Comparison of ENCODE assay signal across 13 cellular contexts in the genomic region with DNA sequence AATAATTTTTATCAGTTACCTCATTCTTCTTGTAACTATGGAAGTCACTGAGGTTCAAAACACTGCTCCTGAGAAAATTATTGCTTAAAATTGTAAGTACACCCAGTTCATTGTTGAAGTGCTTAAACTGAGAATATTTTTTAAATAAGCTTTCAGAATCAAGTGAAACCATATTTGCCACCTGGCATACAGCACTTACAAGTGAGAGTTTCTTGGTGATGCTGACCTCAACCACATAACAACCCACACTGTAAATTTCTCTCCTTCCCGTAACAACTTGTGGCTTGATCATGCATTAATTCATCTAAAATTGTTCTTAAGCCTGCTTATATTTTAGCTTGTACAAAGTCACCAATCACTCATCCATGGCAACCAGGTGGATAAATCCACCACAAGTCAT. TPM values are rescaled to one million over a fixed set of nuclear protein-coding genes. Genes with fewer than 3 reads are reported as not detected.
DNase-seq lines count a peak whose midpoint lies in the region; ATAC-seq and TF ChIP-seq lines count a peak whose summit lies in the region.
"Had no signal": no experiment of that assay in that cellular context is flagged by ENCODE, and none has a peak within 500 bp of the region (broad histone marks: within the 10 kb centered on the region; RNA-seq: fewer than 3 reads in every experiment).

No MANE protein-coding gene starts in this region.

- H4K20me1 ChIP-seq in OCI-LY7 (ENCODE audit: insufficient read depth, low read length) = no peaks in the 10 kb centered on the region

- peaks cover 61% of the 10 kb centered on the region for H3K4me1 ChIP-seq in OCI-LY7 (ENCODE audit: insufficient read depth, low read length, poor library complexity, severe bottlenecking)
- H3K4me1 ChIP-seq in Caco-2 = no peaks in the 10 kb centered on the region

- H3K36me3 ChIP-seq in GM06990 (ENCODE audit: control insufficient read depth, insufficient read depth, low read length) = no peaks in the 10 kb centered on the region
- no peaks in the 10 kb centered on the region for H3K36me3 ChIP-seq in OCI-LY7 (ENCODE audit: insufficient read depth, low read length)
- H3K36me3 ChIP-seq in Caco-2 (ENCODE audit: control insufficient read depth, insufficient read depth, low read length) = no peaks in the 10 kb centered on the region
- H3K36me3 ChIP-seq: stomach had no signal

- BruUV-seq in OCI-LY7 (replicated peaks; lab: Mats Ljungman, UMichigan) = no TSS peak
- BruUV-seq in Caco-2 (replicated peaks; lab: Mats Ljungman, UMichigan) = no TSS peak

- peak; percentile 78 for ATAC-seq in GM19452 (IDR thresholded peaks at IDR 0.05; ENCODE audit: unreplicated experiment)
- ATAC-seq in HG02973 (IDR thresholded peaks at IDR 0.05; ENCODE audit: unreplicated experiment) = peak; percentile 66

- H3K9me3 Mint-ChIP-seq in Caco-2 (ENCODE audit: unreplicated experiment) = no peaks in the 10 kb centered on the region

- no peak overlapping the region for H3K4me3 Mint-ChIP-seq in Caco-2 (ENCODE audit: unreplicated experiment)
- H3K4me3 Mint-ChIP-seq: CD14-positive monocyte had no signal

- H3K4me2 ChIP-seq in OCI-LY7 (ENCODE audit: low read length) = peak overlapping the region; percentile 86

- no peaks in the 10 kb centered on the region for H3K27me3 Mint-ChIP-seq in Caco-2 (ENCODE audit: insufficient read depth, unreplicated experiment)

- H3K9me3 ChIP-seq in OCI-LY7 (ENCODE audit: low read length) (no peaks in the 10 kb centered on the region), Caco-2 (no peaks in the 10 kb centered on the region)
- H3K9me3 ChIP-seq: stomach had no signal

- CTCF ChIA-PET in OCI-LY7 (lab: Charles Lee; ENCODE audit: unreplicated experiment) = no interaction called here
- CTCF ChIA-PET in Caco-2 (lab: Charles Lee) = no interaction called here

- TF ChIP-seq CTCF in GM06990 (IDR thresholded peaks at IDR 0.05; ENCODE audit: insufficient read depth, low read length, poor library complexity, severe bottlenecking) (no peak), OCI-LY7 (conservative IDR thresholded peaks at IDR 0.05; ENCODE audit: low read length) (no peak), Caco-2 (IDR thresholded peaks at IDR 0.05; ENCODE audit: insufficient read depth in 1 of 2, low read depth in 1 of 2, low read length in 1 of 2, severe bottlenecking in 1 of 2, unreplicated experiment in 1 of 2) (no peak)

- H3K27me3 ChIP-seq in GM06990 (replicated peaks; ENCODE audit: control insufficient read depth, insufficient read depth, low read length) (no peaks in the 10 kb centered on the region), Caco-2 (replicated peaks; ENCODE audit: control insufficient read depth, insufficient read depth, low read length) (no peaks in the 10 kb centered on the region)
- H3K27me3 ChIP-seq: stomach had no signal

- H3K36me3 Mint-ChIP-seq in Caco-2 (ENCODE audit: insufficient read depth, unreplicated experiment) = no peaks in the 10 kb centered on the region

- H3K27ac ChIP-seq in OCI-LY7 (ENCODE audit: low read depth, low read length, poor library complexity, severe bottlenecking) = peak overlapping the region; percentile 84
- H3K27ac ChIP-seq: stomach had no signal

- H3K4me1 Mint-ChIP-seq in Caco-2 (ENCODE audit: low read depth, unreplicated experiment) = peaks cover 5% of the 10 kb centered on the region

- H2AFZ ChIP-seq in OCI-LY7 (ENCODE audit: low read length) = peak overlapping the region; percentile 62; the same call in 1 of the 2 replicates

- no peak overlapping the region for H3K27ac Mint-ChIP-seq in Caco-2 (ENCODE audit: unreplicated experiment)
- H3K27ac Mint-ChIP-seq: CD14-positive monocyte had no signal

- intact Hi-C loops in OCI-LY7 (cut with micrococcal nuclease; ENCODE audit: unreplicated experiment) = loop anchor here (5.0 kb wide), 1 partner anchor 679 kb away; the partner anchor contains the start of genes DOCK4 and ZNF277
- intact Hi-C loops in Caco-2 (cut with micrococcal nuclease; ENCODE audit: unreplicated experiment) = no loop called here

- no peaks in the 10 kb centered on the region for H3K9me2 ChIP-seq in OCI-LY7 (ENCODE audit: insufficient read depth, low read length)

- H3K4me3 ChIP-seq in GM06990 (replicated peaks; ENCODE audit: low read depth, low read length) = no peak overlapping the region
- peak overlapping the region; percentile 56 for H3K4me3 ChIP-seq in OCI-LY7 (ENCODE audit: low read depth, low read length, poor library complexity, severe bottlenecking)
- H3K4me3 ChIP-seq in Caco-2 (ENCODE audit: low read depth, low read length) = no peak overlapping the region
- H3K4me3 ChIP-seq: stomach had no signal

- POLR2A ChIA-PET in OCI-LY7 (lab: Charles Lee) = interaction anchor here (0.6 to 4.3 kb wide), 10 partner anchors 8 to 970 kb away, joined by 3 to 29 read pairs (median 7); partner anchors contain the start of gene IMMP2L
- POLR2A ChIA-PET in Caco-2 (lab: Charles Lee) = no interaction called here

- DNase-seq in GM06990 (ENCODE audit: extremely low read depth, insufficient read length) (peak; percentile 71), OCI-LY7 (ENCODE audit: low spot score) (peak; percentile 59), NCI-H2171 treated with DMSO at 0.1 percent for 48 hours (lab: John Stamatoyannopoulos, UW) (no peak), NCI-H82 treated with DMSO at 0.1 percent for 48 hours (lab: John Stamatoyannopoulos, UW; ENCODE audit: unreplicated experiment) (no peak), Caco-2 (no peak), NAMALWA (ENCODE audit: low spot score) (no peak)
- DNase-seq: mesenchymal stem cell, NCI-H1694 treated with DMSO at 0.1 percent for 48 hours, Right ventricle myocardium superior, stomach had no signal

- no peaks in the 10 kb centered on the region for H3K79me2 ChIP-seq in OCI-LY7 (ENCODE audit: insufficient read depth, low read depth, low read length)

RNA-seq across cellular contexts. Expression of gene IMMP2L, which starts 34.0 kb away (rescaled TPM):
- total RNA-seq in OCI-LY7 (2014; rRNA removed; shearing (Covaris generic)) = 8.0 and 29.3 TPM in 2 replicates
- 23.8 and 25.4 TPM in 2 replicates for total RNA-seq in OCI-LY7 (2022)
- total RNA-seq in Caco-2 (2022) = 9.5 and 14.8 TPM in 2 replicates

Comparison
In these comparisons a context has a peak if more than half of its experiments do, and no peak if none do; other contexts are left out.
1. DNase-seq: peak in GM06990 (single experiment) and OCI-LY7 (single experiment); none in NCI-H2171 treated with DMSO at 0.1 percent for 48 hours (single experiment), NCI-H82 treated with DMSO at 0.1 percent for 48 hours (single experiment), Caco-2 (0 of 2) and NAMALWA (single experiment).